In the genomic region with DNA sequence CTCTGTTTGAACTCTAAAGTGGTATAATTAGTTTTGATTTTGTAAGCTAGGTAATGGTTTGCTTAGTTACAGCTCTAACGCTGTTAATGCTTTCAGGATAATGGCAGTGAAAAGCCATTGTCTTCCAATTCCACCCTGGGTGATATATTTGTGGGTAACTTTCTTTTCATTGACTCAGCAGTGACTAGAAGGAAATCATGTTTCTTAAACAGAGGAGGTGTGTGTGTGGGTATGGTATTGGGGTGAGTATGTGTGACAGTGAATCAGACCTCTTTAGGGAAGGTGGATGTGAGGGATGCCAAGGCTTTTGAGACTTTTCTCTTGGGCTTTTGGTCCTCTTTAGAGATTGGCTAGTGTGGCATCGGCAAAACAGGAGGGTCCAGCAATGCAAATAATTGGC, we compare ENCODE assay signal across 1 cellular context.
TF ChIP-seq lines count a peak whose summit lies in the region.

No MANE protein-coding gene starts in this region.

TF ChIP-seq in IMR-90, 13 proteins besides CTCF, POLR2A, EP300 and RAD21 (continued from another document):
- TF ChIP-seq RCOR1 (IDR thresholded peaks at IDR 0.05; ENCODE audit: insufficient replicate concordance, low read length) (no peak), CHD1 (IDR thresholded peaks at IDR 0.05; ENCODE audit: low read depth, low read length) (no peak)
